Comparison of ENCODE assay signal across 24 cellular contexts in the genomic region with DNA sequence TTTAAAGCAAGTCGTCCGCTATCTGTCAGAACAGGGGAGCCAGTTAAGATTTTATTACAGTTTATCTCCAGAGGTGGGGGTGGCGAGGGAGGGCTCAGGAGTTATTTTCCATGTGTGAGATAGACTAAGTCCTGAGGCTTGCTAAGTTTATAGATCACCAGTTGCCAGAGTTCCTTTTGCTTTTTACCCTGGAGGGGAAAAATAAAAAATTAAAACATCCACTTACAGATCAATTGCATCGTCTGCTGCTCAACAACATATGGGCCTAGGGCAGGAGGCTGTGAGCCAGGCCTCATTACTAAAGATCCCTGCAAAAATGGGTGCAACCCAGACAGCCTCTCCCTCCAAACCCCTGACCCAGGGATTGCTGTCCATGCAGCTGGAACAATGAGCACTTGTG.
"Had no signal": no experiment of that assay in that cellular context is flagged by ENCODE, and none has a peak within 500 bp of the region (broad histone marks: within the 10 kb centered on the region; RNA-seq: fewer than 3 reads in every experiment).

No MANE protein-coding gene starts in this region.

- H3K36me3 ChIP-seq: breast epithelium, colonic mucosa, thoracic aorta, upper lobe of left lung had no signal

- H3K9me3 ChIP-seq: breast epithelium, colonic mucosa, thoracic aorta, upper lobe of left lung had no signal

- H3K27ac Mint-ChIP-seq: activated naive CD8-positive, alpha-beta T cell; activated T-cell treated with anti-CD3 and anti-CD28 coated beads, Interleukin-2, amount 50 U/mL, for 24 hours; activated T-helper 2 cell treated with anti-CD3 and anti-CD28 coated beads, Interferon-gamma antibody, Interleukin-2, Interleukin-4, amounts not matched to agents 10 μg/mL and 5 μg/mL and 100 μg/mL, durations not matched to agents 14 hours and 24 hours and 36 hours; endodermal cell; natural killer cell treated with Interleukin-12 subunit alpha and Interleukin-12 subunit beta and Interleukin-15 and Interleukin-18, amount 100 ng/mL, for 72 hours; WTC11 had no signal

- H3K4me1 Mint-ChIP-seq: central memory CD8-positive, alpha-beta T cell had no signal

- ATAC-seq: foreskin keratinocyte; left ventricle myocardium superior; natural killer cell treated with Interleukin-12 subunit alpha and Interleukin-12 subunit beta and Interleukin-15 and Interleukin-18, amount 100 ng/mL, for 72 hours; sciatic nerve; WTC11 had no signal

- H3K27me3 ChIP-seq: breast epithelium, colonic mucosa, upper lobe of left lung had no signal

- H3K4me3 Mint-ChIP-seq: activated naive CD8-positive, alpha-beta T cell; activated T-cell treated with anti-CD3 and anti-CD28 coated beads, Interleukin-2, amount 50 U/mL, for 24 hours; central memory CD8-positive, alpha-beta T cell; endodermal cell; natural killer cell treated with Interleukin-12 subunit alpha and Interleukin-12 subunit beta and Interleukin-15 and Interleukin-18, amount 100 ng/mL, for 72 hours; WTC11 had no signal

- H3K4me1 ChIP-seq: colonic mucosa, foreskin keratinocyte, upper lobe of left lung had no signal

- FAIRE-seq: astrocyte had no signal

- H3K4me3 ChIP-seq: breast epithelium, colonic mucosa, thoracic aorta, upper lobe of left lung had no signal

- H3K27ac ChIP-seq: breast epithelium, colonic mucosa, foreskin keratinocyte, thoracic aorta, upper lobe of left lung had no signal

- H3K36me3 Mint-ChIP-seq: activated naive CD8-positive, alpha-beta T cell; natural killer cell treated with Interleukin-12 subunit alpha and Interleukin-12 subunit beta and Interleukin-15 and Interleukin-18, amount 100 ng/mL, for 72 hours; WTC11 had no signal

- H3K9me3 Mint-ChIP-seq: activated T-cell treated with anti-CD3 and anti-CD28 coated beads, Interleukin-2, amount 50 U/mL, for 24 hours; activated T-helper 2 cell treated with anti-CD3 and anti-CD28 coated beads, Interferon-gamma antibody, Interleukin-2, Interleukin-4, amounts not matched to agents 10 μg/mL and 5 μg/mL and 100 μg/mL, durations not matched to agents 14 hours and 24 hours and 36 hours; central memory CD8-positive, alpha-beta T cell; endodermal cell; natural killer cell treated with Interleukin-12 subunit alpha and Interleukin-12 subunit beta and Interleukin-15 and Interleukin-18, amount 100 ng/mL, for 72 hours; WTC11 had no signal

- DNase-seq: activated naive CD4-positive, alpha-beta T cell; activated T-cell treated with anti-CD3 and anti-CD28 coated beads, Interleukin-2, amount 50 U/mL, for 24 hours; colonic mucosa; endodermal cell; foreskin keratinocyte; hippocampal formation; left ventricle myocardium superior; mammary epithelial cell; midbrain; occipital lobe; posterior cingulate gyrus; stimulated activated CD4-positive, alpha-beta T cell treated with anti-CD3 and anti-CD28 coated beads, Interleukin-2, amount 100 ng/mL, for 48 hours; stimulated activated naive CD4-positive, alpha-beta T cell; T-helper 1 cell had no signal
